ENCODE assay signal across 10 cellular contexts in genomic region chr15:55829826-55830225, GRCh38.
DNase-seq lines count a peak whose midpoint lies in the region; ATAC-seq lines count a peak whose summit lies in the region.
"Had no signal": no experiment of that assay in that cellular context is flagged by ENCODE, and none has a peak within 500 bp of the region (broad histone marks: within the 10 kb centered on the region; RNA-seq: fewer than 3 reads in every experiment).

No MANE protein-coding gene starts in this region.

- no peaks in the 10 kb centered on the region for H3K27me3 Mint-ChIP-seq in activated naive CD4-positive, alpha-beta T cell treated with anti-CD3 and anti-CD28 coated beads for 36 hours (ENCODE audit: low read depth)
- peaks cover 3% of the 10 kb centered on the region for H3K27me3 Mint-ChIP-seq in stimulated activated memory B cell treated with anti-CD40 and anti-IgM and Interleukin-4, amounts not matched to agents 10 μg/mL and 1 μg/mL and 100 μg/mL, for 72 hours
- H3K27me3 Mint-ChIP-seq in naive thymus-derived CD8-positive, alpha-beta T cell, result no peaks in the 10 kb centered on the region

- CTCF ChIA-PET in activated naive CD4-positive, alpha-beta T cell treated with anti-CD3 and anti-CD28 coated beads for 36 hours (lab: Charles Lee), result interaction anchor here (1.2 kb wide), 1 partner anchor 181 kb away, joined by 4 read pairs; no protein-coding TSS in a partner anchor

- peaks cover 5% of the 10 kb centered on the region for H3K36me3 Mint-ChIP-seq in activated naive CD4-positive, alpha-beta T cell treated with anti-CD3 and anti-CD28 coated beads for 36 hours (ENCODE audit: low read depth)
- no peaks in the 10 kb centered on the region for H3K36me3 Mint-ChIP-seq in stimulated activated memory B cell treated with anti-CD40 and anti-IgM and Interleukin-4, amounts not matched to agents 10 μg/mL and 1 μg/mL and 100 μg/mL, for 72 hours
- H3K36me3 Mint-ChIP-seq in naive thymus-derived CD8-positive, alpha-beta T cell, result peaks cover 0 to 6% (median 2%) of the 10 kb centered on the region in 3 donors

- POLR2A ChIA-PET in naive thymus-derived CD8-positive, alpha-beta T cell (lab: Charles Lee), result no interaction called here

- H3K4me3 Mint-ChIP-seq in activated naive CD4-positive, alpha-beta T cell treated with anti-CD3 and anti-CD28 coated beads for 36 hours, result no peak overlapping the region
- no peak overlapping the region for H3K4me3 Mint-ChIP-seq in stimulated activated memory B cell treated with anti-CD40 and anti-IgM and Interleukin-4, amounts not matched to agents 10 μg/mL and 1 μg/mL and 100 μg/mL, for 72 hours
- H3K4me3 Mint-ChIP-seq in naive thymus-derived CD8-positive, alpha-beta T cell, result no peak overlapping the region

- peak overlapping the region; percentile 2 for H3K27ac Mint-ChIP-seq in activated naive CD4-positive, alpha-beta T cell treated with anti-CD3 and anti-CD28 coated beads for 36 hours
- no peak overlapping the region for H3K27ac Mint-ChIP-seq in stimulated activated memory B cell treated with anti-CD40 and anti-IgM and Interleukin-4, amounts not matched to agents 10 μg/mL and 1 μg/mL and 100 μg/mL, for 72 hours
- H3K27ac Mint-ChIP-seq in naive thymus-derived CD8-positive, alpha-beta T cell, result peak overlapping the region in 3 of 10 donors; percentile 28 to 33 (median 30)

- peak; percentile 15 for DNase-seq in activated naive CD4-positive, alpha-beta T cell treated with anti-CD3 and anti-CD28 coated beads for 36 hours
- no peak for DNase-seq in activated naive CD4-positive, alpha-beta T cell treated with anti-CD3 and anti-CD28 coated beads, Interleukin-2, amount 50 U/mL, for 16 hours
- DNase-seq in RPMI8226 (peak; percentile 42), cerebellar nuclear complex (lab: John Stamatoyannopoulos, UW) (no peak)
- no peak for DNase-seq in naive thymus-derived CD8-positive, alpha-beta T cell
- DNase-seq: NCI-H2081, upper lobe of right lung had no signal

- H3K9me3 Mint-ChIP-seq in activated naive CD4-positive, alpha-beta T cell treated with anti-CD3 and anti-CD28 coated beads for 36 hours, result no peaks in the 10 kb centered on the region
- no peaks in the 10 kb centered on the region for H3K9me3 Mint-ChIP-seq in stimulated activated memory B cell treated with anti-CD40 and anti-IgM and Interleukin-4, amounts not matched to agents 10 μg/mL and 1 μg/mL and 100 μg/mL, for 72 hours
- H3K9me3 Mint-ChIP-seq in naive thymus-derived CD8-positive, alpha-beta T cell, result no peaks in the 10 kb centered on the region

- ATAC-seq in HG02973 (IDR thresholded peaks at IDR 0.05; ENCODE audit: unreplicated experiment) (peak; percentile 72), GM21825 (IDR thresholded peaks at IDR 0.05; ENCODE audit: unreplicated experiment) (no peak)
- peak; percentile 62 for ATAC-seq in stimulated activated memory B cell treated with anti-CD40 and anti-IgM and Interleukin-4, amounts not matched to agents 10 μg/mL and 1 μg/mL and 100 μg/mL, for 72 hours
- ATAC-seq in naive thymus-derived CD8-positive, alpha-beta T cell, result no peak
- ATAC-seq: upper lobe of right lung had no signal

- H3K4me1 Mint-ChIP-seq in activated naive CD4-positive, alpha-beta T cell treated with anti-CD3 and anti-CD28 coated beads for 36 hours (ENCODE audit: low read depth), result peaks cover 11% of the 10 kb centered on the region
- H3K4me1 Mint-ChIP-seq in stimulated activated memory B cell treated with anti-CD40 and anti-IgM and Interleukin-4, amounts not matched to agents 10 μg/mL and 1 μg/mL and 100 μg/mL, for 72 hours, result peaks cover 9% of the 10 kb centered on the region
- H3K4me1 Mint-ChIP-seq in naive thymus-derived CD8-positive, alpha-beta T cell, result peaks cover 0 to 10% (median 7%) of the 10 kb centered on the region in 4 donors

- intact Hi-C loops in activated naive CD4-positive, alpha-beta T cell treated with anti-CD3 and anti-CD28 coated beads for 36 hours (cut with micrococcal nuclease), result no loop called here

Comparison
In these comparisons a context has a peak if more than half of its experiments do, and no peak if none do; other contexts are left out.
1. DNase-seq: peak in activated naive CD4-positive, alpha-beta T cell treated with anti-CD3 and anti-CD28 coated beads for 36 hours (single experiment) and RPMI8226 (single experiment); none in activated naive CD4-positive, alpha-beta T cell treated with anti-CD3 and anti-CD28 coated beads, Interleukin-2, amount 50 U/mL, for 16 hours (single experiment), naive thymus-derived CD8-positive, alpha-beta T cell (0 of 10) and cerebellar nuclear complex (0 of 2).
2. ATAC-seq: peak in HG02973 (single experiment) and stimulated activated memory B cell treated with anti-CD40 and anti-IgM and Interleukin-4, amounts not matched to agents 10 μg/mL and 1 μg/mL and 100 μg/mL, for 72 hours (single experiment); none in GM21825 (single experiment) and naive thymus-derived CD8-positive, alpha-beta T cell (0 of 2).